Comparison of ENCODE assay signal across 8 cellular contexts in genomic region chr13:26377038-26377437, GRCh38.
A peak's percentile ranks its signal among the peaks of the same experiment; 100 is the strongest.
DNase-seq lines count a peak whose midpoint lies in the region; ATAC-seq and TF ChIP-seq lines count a peak whose summit lies in the region.

No MANE protein-coding gene starts in this region.

- in situ Hi-C loops in ACHN (cut with HindIII; ENCODE audit: low pct_ligation_motif_present, low pct_unique_long_range_greater_than_20kb, low sequenced_read_pairs): no loop called here

- no peak overlapping the region for H3K4me2 ChIP-seq in OCI-LY3 (ENCODE audit: low read length)

- H3K9me3 ChIP-seq in OCI-LY3 (ENCODE audit: insufficient read depth, low read length): no peaks in the 10 kb centered on the region
- no peaks in the 10 kb centered on the region for H3K9me3 ChIP-seq in left lung

- H4K20me1 ChIP-seq in OCI-LY3 (ENCODE audit: insufficient read depth, low read length): no peaks in the 10 kb centered on the region

- H3K4me1 ChIP-seq in OCI-LY3 (ENCODE audit: low read length) (no peaks in the 10 kb centered on the region), left lung (no peaks in the 10 kb centered on the region)

- H2AFZ ChIP-seq in OCI-LY3 (ENCODE audit: low read depth, low read length): no peak overlapping the region

- no peak overlapping the region for H3K27ac ChIP-seq in OCI-LY3 (ENCODE audit: low read length)
- H3K27ac ChIP-seq in left lung: no peak overlapping the region

- intact Hi-C loops in left lung (cut with DNase I) (no loop called here), sciatic nerve (cut with DNase I) (no loop called here)

- TF ChIP-seq CTCF in GM12865 (IDR thresholded peaks at IDR 0.05; ENCODE audit: insufficient read depth, low read depth, low read length, missing control alignments) (peak; percentile 30), OCI-LY3 (IDR thresholded peaks at IDR 0.05; ENCODE audit: low read depth, low read length) (peak; percentile 44), left lung (IDR thresholded peaks at IDR 0.05) (no peak)

- H3K36me3 ChIP-seq in OCI-LY3 (replicated peaks; ENCODE audit: low read depth, low read length) (no peaks in the 10 kb centered on the region), left lung (no peaks in the 10 kb centered on the region)

- H3K9ac ChIP-seq in OCI-LY3 (ENCODE audit: low read length): no peak overlapping the region

- DNase-seq in ACHN (peak; percentile 39), GM12865 (ENCODE audit: low read depth) (peak; percentile 19), glomerular visceral epithelial cell (ENCODE audit: extremely low spot score) (peak; percentile 11), left lung (no peak), sciatic nerve (ENCODE audit: low spot score) (no peak), T1000 (lab: John Stamatoyannopoulos, UW) (no peak)
- no peak for DNase-seq in NK-92 treated with Interleukin-12 subunit alpha and Interleukin-12 subunit beta, amount 100 ng/mL, for 24 hours (lab: John Stamatoyannopoulos, UW)

- no peaks in the 10 kb centered on the region for H3K79me2 ChIP-seq in OCI-LY3 (ENCODE audit: low read length)

- no peak overlapping the region for H3K4me3 ChIP-seq in GM12865 (ENCODE audit: low read depth, low read length)
- no peak overlapping the region for H3K4me3 ChIP-seq in OCI-LY3 (ENCODE audit: low read length)
- H3K4me3 ChIP-seq in left lung: no peak overlapping the region

- no peak for ATAC-seq in left lung
- ATAC-seq in sciatic nerve: no peak

- H3K27me3 ChIP-seq in OCI-LY3 (ENCODE audit: low read depth, low read length) (no peaks in the 10 kb centered on the region), left lung (no peaks in the 10 kb centered on the region)

Comparison
In these comparisons a context has a peak if more than half of its experiments do, and no peak if none do; other contexts are left out.
1. DNase-seq: peak in ACHN (single experiment), GM12865 (single experiment) and glomerular visceral epithelial cell (single experiment); none in left lung (0 of 2), sciatic nerve (single experiment), NK-92 treated with Interleukin-12 subunit alpha and Interleukin-12 subunit beta, amount 100 ng/mL, for 24 hours (single experiment) and T1000 (single experiment).
2. CTCF ChIP-seq: peak in GM12865 (single experiment) and OCI-LY3 (single experiment); none in left lung (0 of 2).